8 cellular contexts compared by ENCODE assay signal in genomic region chr18:75207298-75208054, GRCh38. TPM values are rescaled to one million over a fixed set of nuclear protein-coding genes. Genes with fewer than 3 reads are reported as not detected.
A peak's percentile ranks its signal among the peaks of the same experiment; 100 is the strongest.
DNase-seq lines count a peak whose midpoint lies in the region; ATAC-seq and TF ChIP-seq lines count a peak whose summit lies in the region.

No MANE protein-coding gene starts in this region.

- intact Hi-C loops in left lung (cut with DNase I): no loop called here
- intact Hi-C loops in tibial artery (cut with DNase I; ENCODE audit: low total_unique reads): loop anchor here (2.0 kb wide), 1 partner anchor 47 kb away; no protein-coding TSS in a partner anchor

- H3K27ac ChIP-seq in left lung (peak overlapping the region; percentile 95 to 98), tibial artery (peak overlapping the region; percentile 97 to 98)

- H3K4me1 ChIP-seq in left lung (peaks cover 14 to 61% of the 10 kb centered on the region in 2 donors), tibial artery (peaks cover 0 to 54% (median 37%) of the 10 kb centered on the region in 4 donors)

- no peak for TF ChIP-seq CTCF in astrocyte of the cerebellum (IDR thresholded peaks at IDR 0.05; ENCODE audit: low read depth, low read length, missing control alignments)
- TF ChIP-seq CTCF in left lung (IDR thresholded peaks at IDR 0.05): no peak
- no peak for TF ChIP-seq CTCF in tibial artery (IDR thresholded peaks at IDR 0.05)

- H3K4me1 Mint-ChIP-seq in activated CD8-positive, alpha-beta memory T cell treated with anti-CD3 and anti-CD28 coated beads, Interleukin-2, amount 10 ng/mL, durations not matched to agents 7 days and 5 days: peaks cover 43% of the 10 kb centered on the region

- CTCF ChIA-PET in activated CD8-positive, alpha-beta memory T cell treated with anti-CD3 and anti-CD28 coated beads, Interleukin-2, amount 10 ng/mL, durations not matched to agents 7 days and 5 days (lab: Charles Lee): interaction anchor here (1.3 kb wide), 1 partner anchor 9 kb away, joined by 4 read pairs; no protein-coding TSS in a partner anchor

- no peaks in the 10 kb centered on the region for H3K9me3 Mint-ChIP-seq in activated CD8-positive, alpha-beta memory T cell treated with anti-CD3 and anti-CD28 coated beads, Interleukin-2, amount 10 ng/mL, durations not matched to agents 7 days and 5 days (ENCODE audit: low read depth)

- no peak for ATAC-seq in activated CD8-positive, alpha-beta memory T cell treated with anti-CD3 and anti-CD28 coated beads, Interleukin-2, amount 10 ng/mL, durations not matched to agents 7 days and 5 days
- no peak for ATAC-seq in left lung
- ATAC-seq in HG03469 (IDR thresholded peaks at IDR 0.05; ENCODE audit: unreplicated experiment): no peak

- H3K36me3 ChIP-seq in left lung (no peaks in the 10 kb centered on the region), tibial artery (no peaks in the 10 kb centered on the region)

- H3K9me3 ChIP-seq in left lung (no peaks in the 10 kb centered on the region), tibial artery (no peaks in the 10 kb centered on the region)

- H3K4me3 ChIP-seq in astrocyte of the cerebellum (ENCODE audit: low read depth, low read length): peak overlapping the region; percentile 87
- peak overlapping the region; percentile 76 to 93 for H3K4me3 ChIP-seq in left lung
- peak overlapping the region; percentile 83 to 96 for H3K4me3 ChIP-seq in tibial artery

- peak overlapping the region; percentile 90 for H3K4me3 Mint-ChIP-seq in activated CD8-positive, alpha-beta memory T cell treated with anti-CD3 and anti-CD28 coated beads, Interleukin-2, amount 10 ng/mL, durations not matched to agents 7 days and 5 days

- H3K27me3 ChIP-seq in left lung (peaks cover 0 to 26% of the 10 kb centered on the region in 2 donors), tibial artery (no peaks in the 10 kb centered on the region)

- DNase-seq in activated CD8-positive, alpha-beta memory T cell treated with anti-CD3 and anti-CD28 coated beads, Interleukin-2, amount 10 ng/mL, durations not matched to agents 7 days and 5 days: peak; percentile 61
- DNase-seq in activated CD8-positive, alpha-beta memory T cell treated with anti-CD3 and anti-CD28 coated beads for 24 hours: no peak
- DNase-seq in M059J (ENCODE audit: low read depth) (peak; percentile 22), astrocyte of the cerebellum (ENCODE audit: low read depth) (no peak), left lung (no peak), tibial artery (no peak), NCI-H146 treated with DMSO at 0.1 percent for 48 hours (lab: John Stamatoyannopoulos, UW; ENCODE audit: unreplicated experiment) (no peak)

- peaks cover 17% of the 10 kb centered on the region for H3K36me3 Mint-ChIP-seq in activated CD8-positive, alpha-beta memory T cell treated with anti-CD3 and anti-CD28 coated beads, Interleukin-2, amount 10 ng/mL, durations not matched to agents 7 days and 5 days

- H3K27ac Mint-ChIP-seq in activated CD8-positive, alpha-beta memory T cell treated with anti-CD3 and anti-CD28 coated beads, Interleukin-2, amount 10 ng/mL, durations not matched to agents 7 days and 5 days: peak overlapping the region; percentile 82

- peaks cover 27% of the 10 kb centered on the region for H3K27me3 Mint-ChIP-seq in activated CD8-positive, alpha-beta memory T cell treated with anti-CD3 and anti-CD28 coated beads, Interleukin-2, amount 10 ng/mL, durations not matched to agents 7 days and 5 days

- in situ Hi-C loops in astrocyte of the cerebellum (cut with HindIII; ENCODE audit: low sequenced_read_pairs): no loop called here

RNA-seq across cellular contexts. Expression of gene PTGR3, which starts 1.5 kb away (rescaled TPM):
- 10 to 100 TPM; 31.5 to 33.5 TPM for total RNA-seq in activated CD8-positive, alpha-beta memory T cell treated with anti-CD3 and anti-CD28 coated beads, Interleukin-2, amount 10 ng/mL, durations not matched to agents 7 days and 5 days
- 8.4 and 10.5 TPM in 2 replicates for total RNA-seq in M059J (2014; rRNA removed; shearing (Covaris generic))
- total RNA-seq in left lung: 10 to 100 TPM; 25.7 to 30.4 TPM

RNA-seq across cellular contexts. Expression of gene TSHZ1, which starts 3.1 kb away (rescaled TPM):
- total RNA-seq in activated CD8-positive, alpha-beta memory T cell treated with anti-CD3 and anti-CD28 coated beads, Interleukin-2, amount 10 ng/mL, durations not matched to agents 7 days and 5 days: 10 to 100 TPM; 13.8 to 20.4 TPM
- 5.5 and 5.9 TPM in 2 replicates for total RNA-seq in M059J (2014; rRNA removed; shearing (Covaris generic))
- total RNA-seq in left lung: 10 to 100 TPM; 13.3 to 20.2 TPM

Comparison
In these comparisons a context has a peak if more than half of its experiments do, and no peak if none do; other contexts are left out.
1. DNase-seq: peak in activated CD8-positive, alpha-beta memory T cell treated with anti-CD3 and anti-CD28 coated beads, Interleukin-2, amount 10 ng/mL, durations not matched to agents 7 days and 5 days (single experiment) and M059J (single experiment); none in activated CD8-positive, alpha-beta memory T cell treated with anti-CD3 and anti-CD28 coated beads for 24 hours (single experiment), astrocyte of the cerebellum (single experiment), left lung (0 of 2), tibial artery (0 of 2) and NCI-H146 treated with DMSO at 0.1 percent for 48 hours (single experiment).
2. Peak in every context shown above with its lines, with median percentiles within 50 percentile points of each other: H3K4me3 ChIP-seq.